In the genomic region with DNA sequence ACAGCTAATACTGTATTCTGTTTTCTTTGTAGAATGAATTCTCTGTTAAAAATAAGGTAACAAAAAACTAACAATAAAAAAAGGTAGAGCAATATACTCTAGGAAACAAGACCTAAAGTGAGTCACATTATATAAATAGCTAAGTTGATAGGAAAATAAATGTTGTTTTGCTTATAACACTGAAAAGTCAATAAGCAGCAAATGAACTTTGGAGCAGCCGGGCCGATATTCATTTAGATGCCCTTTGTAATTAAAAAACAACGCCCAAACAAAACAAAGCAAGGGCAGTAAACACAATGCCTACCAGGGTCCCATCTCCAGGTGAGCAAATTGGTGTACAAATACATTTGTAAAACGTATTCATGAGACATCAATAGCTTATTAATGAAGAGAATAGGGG, we compare ENCODE assay signal across 2 cellular contexts.
A peak's percentile ranks its signal among the peaks of the same experiment; 100 is the strongest.
TF ChIP-seq lines count a peak whose summit lies in the region.

No MANE protein-coding gene starts in this region.

TF ChIP-seq in liver, 16 proteins besides CTCF, POLR2A, EP300 and RAD21:
- TF ChIP-seq EGR1 (IDR thresholded peaks at IDR 0.05; ENCODE audit: low read depth in 2 of 2): no peak
- TF ChIP-seq FOXA1 (IDR thresholded peaks at IDR 0.05): no peak
- peak; percentile 55 for TF ChIP-seq FOXA2 (IDR thresholded peaks at IDR 0.05)
- TF ChIP-seq, protein P1, sequence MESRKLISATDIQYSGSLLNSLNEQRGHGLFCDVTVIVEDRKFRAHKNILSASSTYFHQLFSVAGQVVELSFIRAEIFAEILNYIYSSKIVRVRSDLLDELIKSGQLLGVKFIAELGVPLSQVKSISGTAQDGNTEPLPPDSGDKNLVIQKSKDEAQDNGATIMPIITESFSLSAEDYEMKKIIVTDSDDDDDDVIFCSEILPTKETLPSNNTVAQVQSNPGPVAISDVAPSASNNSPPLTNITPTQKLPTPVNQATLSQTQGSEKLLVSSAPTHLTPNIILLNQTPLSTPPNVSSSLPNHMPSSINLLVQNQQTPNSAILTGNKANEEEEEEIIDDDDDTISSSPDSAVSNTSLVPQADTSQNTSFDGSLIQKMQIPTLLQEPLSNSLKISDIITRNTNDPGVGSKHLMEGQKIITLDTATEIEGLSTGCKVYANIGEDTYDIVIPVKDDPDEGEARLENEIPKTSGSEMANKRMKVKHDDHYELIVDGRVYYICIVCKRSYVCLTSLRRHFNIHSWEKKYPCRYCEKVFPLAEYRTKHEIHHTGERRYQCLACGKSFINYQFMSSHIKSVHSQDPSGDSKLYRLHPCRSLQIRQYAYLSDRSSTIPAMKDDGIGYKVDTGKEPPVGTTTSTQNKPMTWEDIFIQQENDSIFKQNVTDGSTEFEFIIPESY (IDR thresholded peaks at IDR 0.05): no peak
- TF ChIP-seq, protein P2, sequence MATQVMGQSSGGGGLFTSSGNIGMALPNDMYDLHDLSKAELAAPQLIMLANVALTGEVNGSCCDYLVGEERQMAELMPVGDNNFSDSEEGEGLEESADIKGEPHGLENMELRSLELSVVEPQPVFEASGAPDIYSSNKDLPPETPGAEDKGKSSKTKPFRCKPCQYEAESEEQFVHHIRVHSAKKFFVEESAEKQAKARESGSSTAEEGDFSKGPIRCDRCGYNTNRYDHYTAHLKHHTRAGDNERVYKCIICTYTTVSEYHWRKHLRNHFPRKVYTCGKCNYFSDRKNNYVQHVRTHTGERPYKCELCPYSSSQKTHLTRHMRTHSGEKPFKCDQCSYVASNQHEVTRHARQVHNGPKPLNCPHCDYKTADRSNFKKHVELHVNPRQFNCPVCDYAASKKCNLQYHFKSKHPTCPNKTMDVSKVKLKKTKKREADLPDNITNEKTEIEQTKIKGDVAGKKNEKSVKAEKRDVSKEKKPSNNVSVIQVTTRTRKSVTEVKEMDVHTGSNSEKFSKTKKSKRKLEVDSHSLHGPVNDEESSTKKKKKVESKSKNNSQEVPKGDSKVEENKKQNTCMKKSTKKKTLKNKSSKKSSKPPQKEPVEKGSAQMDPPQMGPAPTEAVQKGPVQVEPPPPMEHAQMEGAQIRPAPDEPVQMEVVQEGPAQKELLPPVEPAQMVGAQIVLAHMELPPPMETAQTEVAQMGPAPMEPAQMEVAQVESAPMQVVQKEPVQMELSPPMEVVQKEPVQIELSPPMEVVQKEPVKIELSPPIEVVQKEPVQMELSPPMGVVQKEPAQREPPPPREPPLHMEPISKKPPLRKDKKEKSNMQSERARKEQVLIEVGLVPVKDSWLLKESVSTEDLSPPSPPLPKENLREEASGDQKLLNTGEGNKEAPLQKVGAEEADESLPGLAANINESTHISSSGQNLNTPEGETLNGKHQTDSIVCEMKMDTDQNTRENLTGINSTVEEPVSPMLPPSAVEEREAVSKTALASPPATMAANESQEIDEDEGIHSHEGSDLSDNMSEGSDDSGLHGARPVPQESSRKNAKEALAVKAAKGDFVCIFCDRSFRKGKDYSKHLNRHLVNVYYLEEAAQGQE (IDR thresholded peaks at IDR 0.05): no peak
- TF ChIP-seq JUND (IDR thresholded peaks at IDR 0.05): peak in 1 of 2 donors; percentile 10
- no peak for TF ChIP-seq YY1 (IDR thresholded peaks at IDR 0.05)
- TF ChIP-seq, protein P3, sequence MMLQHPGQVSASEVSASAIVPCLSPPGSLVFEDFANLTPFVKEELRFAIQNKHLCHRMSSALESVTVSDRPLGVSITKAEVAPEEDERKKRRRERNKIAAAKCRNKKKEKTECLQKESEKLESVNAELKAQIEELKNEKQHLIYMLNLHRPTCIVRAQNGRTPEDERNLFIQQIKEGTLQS (IDR thresholded peaks at IDR 0.05): no peak
- TF ChIP-seq HNF4A (conservative IDR thresholded peaks at IDR 0.05): peak; percentile 58 to 72
- TF ChIP-seq RXRA (IDR thresholded peaks at IDR 0.05): no peak
- TF ChIP-seq SP1 (IDR thresholded peaks at IDR 0.05): no peak

TF ChIP-seq in HepG2, 621 proteins besides CTCF, POLR2A, EP300 and RAD21:
- TF ChIP-seq KLF15 (CRISPR knock-in tag; IDR thresholded peaks at IDR 0.05; ENCODE audit: borderline replicate concordance) (no peak), CC2D1A (CRISPR knock-in tag; IDR thresholded peaks at IDR 0.05) (no peak), ZNF274 (CRISPR knock-in tag; IDR thresholded peaks at IDR 0.05) (no peak), HNRNPLL (IDR thresholded peaks at IDR 0.05; ENCODE audit: low read depth, low read length, poor library complexity, severe bottlenecking) (no peak), SP5 (CRISPR knock-in tag; IDR thresholded peaks at IDR 0.05; ENCODE audit: borderline replicate concordance, low read depth) (no peak), NKX3-1 (CRISPR knock-in tag; IDR thresholded peaks at IDR 0.05) (no peak), TCF12 (IDR thresholded peaks at IDR 0.05) (no peak), TCF12 (CRISPR knock-in tag; IDR thresholded peaks at IDR 0.05) (no peak), MAFK (conservative IDR thresholded peaks at IDR 0.05 in 1 of 2, IDR thresholded peaks at IDR 0.05 in 1 of 2; ENCODE audit: low read length in 2 of 2) (no peak), HNRNPL (IDR thresholded peaks at IDR 0.05; ENCODE audit: low read depth, low read length) (no peak), ZNF572 (CRISPR knock-in tag; IDR thresholded peaks at IDR 0.05) (no peak), ZNF282 (IDR thresholded peaks at IDR 0.05; ENCODE audit: partially characterized antibody) (no peak)
- TF ChIP-seq, protein P4, sequence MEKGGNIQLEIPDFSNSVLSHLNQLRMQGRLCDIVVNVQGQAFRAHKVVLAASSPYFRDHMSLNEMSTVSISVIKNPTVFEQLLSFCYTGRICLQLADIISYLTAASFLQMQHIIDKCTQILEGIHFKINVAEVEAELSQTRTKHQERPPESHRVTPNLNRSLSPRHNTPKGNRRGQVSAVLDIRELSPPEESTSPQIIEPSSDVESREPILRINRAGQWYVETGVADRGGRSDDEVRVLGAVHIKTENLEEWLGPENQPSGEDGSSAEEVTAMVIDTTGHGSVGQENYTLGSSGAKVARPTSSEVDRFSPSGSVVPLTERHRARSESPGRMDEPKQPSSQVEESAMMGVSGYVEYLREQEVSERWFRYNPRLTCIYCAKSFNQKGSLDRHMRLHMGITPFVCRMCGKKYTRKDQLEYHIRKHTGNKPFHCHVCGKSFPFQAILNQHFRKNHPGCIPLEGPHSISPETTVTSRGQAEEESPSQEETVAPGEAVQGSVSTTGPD (CRISPR knock-in tag; IDR thresholded peaks at IDR 0.05): no peak
- TF ChIP-seq, protein P5, sequence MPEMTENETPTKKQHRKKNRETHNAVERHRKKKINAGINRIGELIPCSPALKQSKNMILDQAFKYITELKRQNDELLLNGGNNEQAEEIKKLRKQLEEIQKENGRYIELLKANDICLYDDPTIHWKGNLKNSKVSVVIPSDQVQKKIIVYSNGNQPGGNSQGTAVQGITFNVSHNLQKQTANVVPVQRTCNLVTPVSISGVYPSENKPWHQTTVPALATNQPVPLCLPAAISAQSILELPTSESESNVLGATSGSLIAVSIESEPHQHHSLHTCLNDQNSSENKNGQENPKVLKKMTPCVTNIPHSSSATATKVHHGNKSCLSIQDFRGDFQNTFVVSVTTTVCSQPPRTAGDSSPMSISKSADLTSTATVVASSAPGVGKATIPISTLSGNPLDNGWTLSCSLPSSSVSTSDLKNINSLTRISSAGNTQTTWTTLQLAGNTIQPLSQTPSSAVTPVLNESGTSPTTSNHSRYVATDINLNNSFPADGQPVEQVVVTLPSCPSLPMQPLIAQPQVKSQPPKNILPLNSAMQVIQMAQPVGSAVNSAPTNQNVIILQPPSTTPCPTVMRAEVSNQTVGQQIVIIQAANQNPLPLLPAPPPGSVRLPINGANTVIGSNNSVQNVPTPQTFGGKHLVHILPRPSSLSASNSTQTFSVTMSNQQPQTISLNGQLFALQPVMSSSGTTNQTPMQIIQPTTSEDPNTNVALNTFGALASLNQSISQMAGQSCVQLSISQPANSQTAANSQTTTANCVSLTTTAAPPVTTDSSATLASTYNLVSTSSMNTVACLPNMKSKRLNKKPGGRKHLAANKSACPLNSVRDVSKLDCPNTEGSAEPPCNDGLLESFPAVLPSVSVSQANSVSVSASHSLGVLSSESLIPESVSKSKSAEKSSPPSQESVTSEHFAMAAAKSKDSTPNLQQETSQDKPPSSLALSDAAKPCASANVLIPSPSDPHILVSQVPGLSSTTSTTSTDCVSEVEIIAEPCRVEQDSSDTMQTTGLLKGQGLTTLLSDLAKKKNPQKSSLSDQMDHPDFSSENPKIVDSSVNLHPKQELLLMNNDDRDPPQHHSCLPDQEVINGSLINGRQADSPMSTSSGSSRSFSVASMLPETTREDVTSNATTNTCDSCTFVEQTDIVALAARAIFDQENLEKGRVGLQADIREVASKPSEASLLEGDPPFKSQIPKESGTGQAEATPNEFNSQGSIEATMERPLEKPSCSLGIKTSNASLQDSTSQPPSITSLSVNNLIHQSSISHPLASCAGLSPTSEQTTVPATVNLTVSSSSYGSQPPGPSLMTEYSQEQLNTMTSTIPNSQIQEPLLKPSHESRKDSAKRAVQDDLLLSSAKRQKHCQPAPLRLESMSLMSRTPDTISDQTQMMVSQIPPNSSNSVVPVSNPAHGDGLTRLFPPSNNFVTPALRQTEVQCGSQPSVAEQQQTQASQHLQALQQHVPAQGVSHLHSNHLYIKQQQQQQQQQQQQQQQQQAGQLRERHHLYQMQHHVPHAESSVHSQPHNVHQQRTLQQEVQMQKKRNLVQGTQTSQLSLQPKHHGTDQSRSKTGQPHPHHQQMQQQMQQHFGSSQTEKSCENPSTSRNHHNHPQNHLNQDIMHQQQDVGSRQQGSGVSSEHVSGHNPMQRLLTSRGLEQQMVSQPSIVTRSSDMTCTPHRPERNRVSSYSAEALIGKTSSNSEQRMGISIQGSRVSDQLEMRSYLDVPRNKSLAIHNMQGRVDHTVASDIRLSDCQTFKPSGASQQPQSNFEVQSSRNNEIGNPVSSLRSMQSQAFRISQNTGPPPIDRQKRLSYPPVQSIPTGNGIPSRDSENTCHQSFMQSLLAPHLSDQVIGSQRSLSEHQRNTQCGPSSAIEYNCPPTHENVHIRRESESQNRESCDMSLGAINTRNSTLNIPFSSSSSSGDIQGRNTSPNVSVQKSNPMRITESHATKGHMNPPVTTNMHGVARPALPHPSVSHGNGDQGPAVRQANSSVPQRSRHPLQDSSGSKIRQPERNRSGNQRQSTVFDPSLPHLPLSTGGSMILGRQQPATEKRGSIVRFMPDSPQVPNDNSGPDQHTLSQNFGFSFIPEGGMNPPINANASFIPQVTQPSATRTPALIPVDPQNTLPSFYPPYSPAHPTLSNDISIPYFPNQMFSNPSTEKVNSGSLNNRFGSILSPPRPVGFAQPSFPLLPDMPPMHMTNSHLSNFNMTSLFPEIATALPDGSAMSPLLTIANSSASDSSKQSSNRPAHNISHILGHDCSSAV (CRISPR knock-in tag; IDR thresholded peaks at IDR 0.05; ENCODE audit: borderline replicate concordance): no peak
- TF ChIP-seq, protein P6, sequence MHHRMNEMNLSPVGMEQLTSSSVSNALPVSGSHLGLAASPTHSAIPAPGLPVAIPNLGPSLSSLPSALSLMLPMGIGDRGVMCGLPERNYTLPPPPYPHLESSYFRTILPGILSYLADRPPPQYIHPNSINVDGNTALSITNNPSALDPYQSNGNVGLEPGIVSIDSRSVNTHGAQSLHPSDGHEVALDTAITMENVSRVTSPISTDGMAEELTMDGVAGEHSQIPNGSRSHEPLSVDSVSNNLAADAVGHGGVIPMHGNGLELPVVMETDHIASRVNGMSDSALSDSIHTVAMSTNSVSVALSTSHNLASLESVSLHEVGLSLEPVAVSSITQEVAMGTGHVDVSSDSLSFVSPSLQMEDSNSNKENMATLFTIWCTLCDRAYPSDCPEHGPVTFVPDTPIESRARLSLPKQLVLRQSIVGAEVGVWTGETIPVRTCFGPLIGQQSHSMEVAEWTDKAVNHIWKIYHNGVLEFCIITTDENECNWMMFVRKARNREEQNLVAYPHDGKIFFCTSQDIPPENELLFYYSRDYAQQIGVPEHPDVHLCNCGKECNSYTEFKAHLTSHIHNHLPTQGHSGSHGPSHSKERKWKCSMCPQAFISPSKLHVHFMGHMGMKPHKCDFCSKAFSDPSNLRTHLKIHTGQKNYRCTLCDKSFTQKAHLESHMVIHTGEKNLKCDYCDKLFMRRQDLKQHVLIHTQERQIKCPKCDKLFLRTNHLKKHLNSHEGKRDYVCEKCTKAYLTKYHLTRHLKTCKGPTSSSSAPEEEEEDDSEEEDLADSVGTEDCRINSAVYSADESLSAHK (CRISPR knock-in tag; IDR thresholded peaks at IDR 0.05; ENCODE audit: borderline replicate concordance): no peak
